ENCODE assay signal across 17 cellular contexts in the genomic region with DNA sequence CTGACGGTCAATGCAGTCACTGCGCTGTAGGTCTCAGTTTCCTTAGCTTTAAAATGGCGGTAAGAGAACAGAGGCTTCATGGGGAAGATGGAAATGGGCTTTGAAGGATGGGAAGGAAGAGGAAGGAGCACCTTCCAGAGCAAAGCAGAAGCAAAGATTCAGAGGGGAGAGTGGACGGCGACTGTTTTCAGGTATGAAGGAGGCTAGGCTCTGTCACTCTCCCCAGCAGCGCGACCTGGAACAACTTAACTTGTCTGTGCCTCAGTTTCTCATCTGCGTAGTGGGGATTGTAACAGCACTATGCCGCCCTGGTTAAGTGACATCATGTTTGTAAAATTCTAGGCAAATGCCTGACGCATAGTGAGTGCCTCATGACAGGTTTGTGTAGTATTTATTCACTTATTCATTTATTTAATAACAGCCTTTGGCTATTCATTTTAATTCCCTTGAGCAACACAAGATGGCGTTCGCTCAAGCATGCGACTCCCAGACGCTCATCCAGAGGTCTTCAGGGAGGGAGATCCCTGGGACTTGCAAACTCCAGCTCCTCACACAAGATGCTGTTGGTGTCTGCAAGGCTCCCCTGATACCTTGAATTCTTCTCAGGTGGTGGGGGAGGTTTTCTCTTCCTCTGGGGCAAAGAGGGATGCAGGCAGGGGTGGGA.
DNase-seq lines count a peak whose midpoint lies in the region; ATAC-seq and TF ChIP-seq lines count a peak whose summit lies in the region.
"Had no signal": no experiment of that assay in that cellular context is flagged by ENCODE, and none has a peak within 500 bp of the region (broad histone marks: within the 10 kb centered on the region; RNA-seq: fewer than 3 reads in every experiment).

No MANE protein-coding gene starts in this region.

- H2AFZ ChIP-seq in osteoblast (ENCODE audit: low read length): no peak overlapping the region

- no peaks in the 10 kb centered on the region for H3K9me3 ChIP-seq in osteoblast (ENCODE audit: low read depth, low read length)
- H3K9me3 ChIP-seq: heart left ventricle, ovary had no signal

- no peaks in the 10 kb centered on the region for H3K4me1 Mint-ChIP-seq in activated T-cell treated with anti-CD3 and anti-CD28 coated beads, Interleukin-2, amount 50 U/mL, for 24 hours (ENCODE audit: low read depth)
- H3K4me1 Mint-ChIP-seq: activated B cell treated with CpG ODN at 0.5 μM for 24 hours; activated naive CD8-positive, alpha-beta T cell treated with anti-CD3 and anti-CD28 coated beads for 36 hours had no signal

- intact Hi-C loops in dorsolateral prefrontal cortex (cut with DNase I): loop anchor here in 1 of 2 donors (10.0 kb wide), 1 partner anchor 955 kb away; no protein-coding TSS in a partner anchor

- H3K4me3 Mint-ChIP-seq in activated T-cell treated with anti-CD3 and anti-CD28 coated beads, Interleukin-2, amount 50 U/mL, for 24 hours: no peak overlapping the region
- H3K4me3 Mint-ChIP-seq: activated B cell treated with CpG ODN at 0.5 μM for 24 hours; activated naive CD8-positive, alpha-beta T cell treated with anti-CD3 and anti-CD28 coated beads for 36 hours; CD8-positive, alpha-beta T cell had no signal

- H3K36me3 ChIP-seq in osteoblast (ENCODE audit: insufficient read depth, low read length): no peaks in the 10 kb centered on the region
- H3K36me3 ChIP-seq: cardiac muscle cell, heart left ventricle, ovary had no signal

- peaks cover 5% of the 10 kb centered on the region for H3K27me3 ChIP-seq in osteoblast (ENCODE audit: insufficient read depth, low read length)
- H3K27me3 ChIP-seq in dorsolateral prefrontal cortex: peaks cover 0 to 4% (median 0%) of the 10 kb centered on the region in 45 donors
- H3K27me3 ChIP-seq: cardiac muscle cell, heart left ventricle, ovary had no signal

- no peaks in the 10 kb centered on the region for H4K20me1 ChIP-seq in osteoblast (ENCODE audit: insufficient read depth, low read length)

- no peak overlapping the region for H3K27ac Mint-ChIP-seq in activated T-cell treated with anti-CD3 and anti-CD28 coated beads, Interleukin-2, amount 50 U/mL, for 24 hours
- H3K27ac Mint-ChIP-seq: activated B cell treated with CpG ODN at 0.5 μM for 24 hours; activated naive CD8-positive, alpha-beta T cell treated with anti-CD3 and anti-CD28 coated beads for 36 hours; CD8-positive, alpha-beta T cell had no signal

- H3K27me3 Mint-ChIP-seq in activated T-cell treated with anti-CD3 and anti-CD28 coated beads, Interleukin-2, amount 50 U/mL, for 24 hours: no peaks in the 10 kb centered on the region

- no peak overlapping the region for H3K4me3 ChIP-seq in WI38 (ENCODE audit: low read depth, low read length)
- H3K4me3 ChIP-seq in osteoblast (ENCODE audit: insufficient read depth, low read length): no peak overlapping the region
- no peak overlapping the region for H3K4me3 ChIP-seq in dorsolateral prefrontal cortex
- H3K4me3 ChIP-seq: cardiac muscle cell, heart left ventricle, ovary had no signal

- H3K4me1 ChIP-seq in osteoblast (ENCODE audit: insufficient read depth, low read length): peaks cover 16% of the 10 kb centered on the region
- H3K4me1 ChIP-seq: heart left ventricle had no signal

- no peaks in the 10 kb centered on the region for H3K36me3 Mint-ChIP-seq in activated T-cell treated with anti-CD3 and anti-CD28 coated beads, Interleukin-2, amount 50 U/mL, for 24 hours (ENCODE audit: low read depth)
- H3K36me3 Mint-ChIP-seq: activated naive CD8-positive, alpha-beta T cell treated with anti-CD3 and anti-CD28 coated beads for 36 hours; CD8-positive, alpha-beta T cell had no signal

- H3K27ac ChIP-seq in osteoblast (ENCODE audit: low read depth, low read length) (no peak overlapping the region), dorsolateral prefrontal cortex (no peak overlapping the region)
- H3K27ac ChIP-seq: cardiac muscle cell, heart left ventricle, ovary had no signal

- TF ChIP-seq CTCF in AG09319 (IDR thresholded peaks at IDR 0.05; ENCODE audit: low read depth, low read length) (peak; percentile 26), WI38 (IDR thresholded peaks at IDR 0.05; ENCODE audit: low read depth, low read length) (peak; percentile 15; the same call in 1 of the 2 replicates), osteoblast (IDR thresholded peaks at IDR 0.05; ENCODE audit: extremely low read depth, low read depth, low read length) (no peak), dorsolateral prefrontal cortex (IDR thresholded peaks at IDR 0.05 in 54 of 56, conservative IDR thresholded peaks at IDR 0.05 in 2 of 56; ENCODE audit: low read depth in 1 of 56, partially characterized antibody in 56 of 56) (no peak)

- no peaks in the 10 kb centered on the region for H3K79me2 ChIP-seq in osteoblast (ENCODE audit: insufficient read depth, low read length)

- no peak for ATAC-seq in HG03460 (IDR thresholded peaks at IDR 0.05; ENCODE audit: unreplicated experiment)
- ATAC-seq: CD8-positive, alpha-beta T cell; heart left ventricle had no signal

- DNase-seq in AG09319 (ENCODE audit: extremely low read depth, low read depth) (no peak), HCEC 1CT (peak; percentile 40), osteoblast (ENCODE audit: insufficient read length, low spot score, missing footprints) (peak; percentile 84), dorsolateral prefrontal cortex (no peak)
- DNase-seq in activated T-cell treated with anti-CD3 and anti-CD28 coated beads, Interleukin-2, amount 50 U/mL, for 24 hours: no peak
- DNase-seq: activated B cell treated with CpG ODN at 0.5 μM for 24 hours; activated naive CD8-positive, alpha-beta T cell treated with anti-CD3 and anti-CD28 coated beads for 36 hours; GDM1; NCI-H345; stimulated activated CD4-positive, alpha-beta T cell treated with anti-CD3 and anti-CD28 coated beads, Interleukin-12 subunit alpha, Interleukin-12 subunit beta, amount 100 ng/mL, for 4 hours; SW 1271 had no signal

- no peak overlapping the region for H3K4me2 ChIP-seq in osteoblast (ENCODE audit: insufficient read depth, low read length)

- no peaks in the 10 kb centered on the region for H3K9me3 Mint-ChIP-seq in activated T-cell treated with anti-CD3 and anti-CD28 coated beads, Interleukin-2, amount 50 U/mL, for 24 hours
- H3K9me3 Mint-ChIP-seq: activated B cell treated with CpG ODN at 0.5 μM for 24 hours; activated naive CD8-positive, alpha-beta T cell treated with anti-CD3 and anti-CD28 coated beads for 36 hours; CD8-positive, alpha-beta T cell had no signal

Comparison
In these comparisons a context has a peak if more than half of its experiments do, and no peak if none do; other contexts are left out.
1. DNase-seq: peak in HCEC 1CT (single experiment) and osteoblast (single experiment); none in AG09319 (single experiment), dorsolateral prefrontal cortex (0 of 10) and activated T-cell treated with anti-CD3 and anti-CD28 coated beads, Interleukin-2, amount 50 U/mL, for 24 hours (single experiment).
2. CTCF ChIP-seq: peak in AG09319 (single experiment) and WI38 (single experiment); none in osteoblast (single experiment) and dorsolateral prefrontal cortex (0 of 56).